2 cellular contexts compared by ENCODE assay signal in the genomic region with DNA sequence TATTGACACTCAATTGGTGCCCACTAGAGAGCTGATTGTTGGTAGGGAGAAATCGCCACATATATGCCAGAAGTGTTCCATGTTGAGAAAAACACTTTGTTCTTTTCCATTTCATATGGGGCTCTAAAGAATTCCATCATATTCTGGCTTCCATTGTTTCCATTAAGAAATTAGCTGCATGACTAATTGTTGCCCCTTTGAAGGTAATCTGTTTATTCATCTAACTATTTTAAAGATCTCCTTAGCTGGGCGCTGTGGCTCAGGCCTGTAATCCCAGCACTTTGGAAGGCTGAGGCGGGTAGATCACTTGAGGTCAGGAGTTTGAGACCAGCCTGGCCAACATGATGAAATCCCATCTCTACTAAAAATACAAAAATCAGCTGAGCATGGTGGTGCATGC.
TF ChIP-seq lines count a peak whose summit lies in the region.
"Not testable (repeated sequence)": the region's sequence is repeated elsewhere in the genome, so short reads cannot be mapped to it uniquely, and the experiment has no call there.

No MANE protein-coding gene starts in this region.

TF ChIP-seq in K562, 482 proteins besides CTCF, POLR2A, EP300 and RAD21:
- TF ChIP-seq, protein P1, sequence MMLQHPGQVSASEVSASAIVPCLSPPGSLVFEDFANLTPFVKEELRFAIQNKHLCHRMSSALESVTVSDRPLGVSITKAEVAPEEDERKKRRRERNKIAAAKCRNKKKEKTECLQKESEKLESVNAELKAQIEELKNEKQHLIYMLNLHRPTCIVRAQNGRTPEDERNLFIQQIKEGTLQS (IDR thresholded peaks at IDR 0.05), result peak; percentile 42
- TF ChIP-seq, protein P1 (CRISPR knock-in tag; conservative IDR thresholded peaks at IDR 0.05), result not testable (repeated sequence)
- TF ChIP-seq CBX3 (IDR thresholded peaks at IDR 0.05; ENCODE audit: borderline replicate concordance in 1 of 2, low read length in 2 of 2), result peak in 1 of 2 experiments; percentile 34; a peak in 1 of 3 replicates
- peak; percentile 95 for TF ChIP-seq TRIM28 (IDR thresholded peaks at IDR 0.05)
- peak; percentile 47 to 82 for TF ChIP-seq TRIM24 (IDR thresholded peaks at IDR 0.05)

TF ChIP-seq in HepG2, 621 proteins besides CTCF, POLR2A, EP300 and RAD21:
- TF ChIP-seq ZNF317 (CRISPR knock-in tag; IDR thresholded peaks at IDR 0.05), result peak; percentile 92
